ENCODE assay signal across 13 cellular contexts in the genomic region with DNA sequence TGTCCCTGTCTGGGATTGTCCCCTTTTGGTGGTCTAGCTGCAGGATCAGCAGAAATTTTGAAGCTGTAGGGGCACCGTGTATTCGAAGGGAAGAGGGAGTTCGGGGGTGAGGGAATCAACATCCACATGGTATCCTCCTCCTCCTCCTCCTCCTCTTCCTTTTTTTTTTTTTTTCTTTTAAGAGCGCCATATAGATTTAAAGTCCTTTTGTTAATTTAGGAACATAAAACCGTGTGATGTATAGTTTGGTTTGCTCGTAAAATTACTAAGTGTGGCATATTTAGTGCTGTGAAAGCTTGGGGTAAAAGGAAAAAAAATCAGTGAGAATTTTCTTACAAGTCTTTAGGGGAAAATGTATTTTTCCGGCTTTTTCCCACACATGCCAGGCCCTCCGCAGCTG. TPM values are rescaled to one million over a fixed set of nuclear protein-coding genes. Genes with fewer than 3 reads are reported as not detected.
DNase-seq lines count a peak whose midpoint lies in the region; ATAC-seq, FAIRE-seq and TF ChIP-seq lines count a peak whose summit lies in the region.
"Had no signal": no experiment of that assay in that cellular context is flagged by ENCODE, and none has a peak within 500 bp of the region (broad histone marks: within the 10 kb centered on the region; RNA-seq: fewer than 3 reads in every experiment).

No MANE protein-coding gene starts in this region.

- no peaks in the 10 kb centered on the region for H3K36me3 ChIP-seq in Peyer's patch

- TF ChIP-seq POLR2A in A549 (IDR thresholded peaks at IDR 0.05; ENCODE audit: low read length) (no peak), Peyer's patch (IDR thresholded peaks at IDR 0.05) (no peak)

- no peaks in the 10 kb centered on the region for H3K36me3 Mint-ChIP-seq in glutamatergic neuron (ENCODE audit: unreplicated experiment)
- peaks cover under 1% of the 10 kb centered on the region for H3K36me3 Mint-ChIP-seq in osteocyte (ENCODE audit: unreplicated experiment)

- 90% methylated on average over 8 of the region's 8 CpGs for WGBS in A549 (ENCODE audit: missing lambda C conversion rate)

- no peak for TF ChIP-seq EP300 in A549 (IDR thresholded peaks at IDR 0.05)

- H3K4me2 ChIP-seq in A549 = peak overlapping the region; percentile 45; the same call in 2 of the 3 replicates

- H3K4me1 Mint-ChIP-seq in glutamatergic neuron (ENCODE audit: low read depth, unreplicated experiment) = peaks cover 60% of the 10 kb centered on the region
- H3K4me1 Mint-ChIP-seq in osteocyte (ENCODE audit: unreplicated experiment) = peaks cover 67% of the 10 kb centered on the region

- DNase-seq in A549 (ENCODE audit: low read depth in 1 of 2, low spot score in 1 of 2) (no peak), Peyer's patch (no peak), glutamatergic neuron (no peak), osteocyte (ENCODE audit: extremely low spot score, unreplicated experiment) (no peak), occipital lobe (lab: John Stamatoyannopoulos, UW) (no peak), HK-2 (ENCODE audit: unreplicated experiment) (no peak), NCI-H774 (lab: John Stamatoyannopoulos, UW) (no peak)
- DNase-seq: activated naive CD8-positive, alpha-beta T cell treated with anti-CD3 and anti-CD28 coated beads, Interleukin-2, amount 10 ng/mL, durations not matched to agents 7 days and 5 days; T-helper 9 cell had no signal

- H3K4me1 ChIP-seq in A549 = peaks cover 27% of the 10 kb centered on the region
- H3K4me1 ChIP-seq in Peyer's patch = peaks cover 0 to 85% (median 5%) of the 10 kb centered on the region in 4 donors

- H3K4me3 ChIP-seq in A549 (no peak overlapping the region), Peyer's patch (no peak overlapping the region)
- H3K4me3 ChIP-seq: mucosa of descending colon had no signal

- H3K4me3 Mint-ChIP-seq in glutamatergic neuron (ENCODE audit: unreplicated experiment) (peak overlapping the region; percentile 85), osteocyte (ENCODE audit: unreplicated experiment) (no peak overlapping the region)
- H3K4me3 Mint-ChIP-seq: activated naive CD8-positive, alpha-beta T cell treated with anti-CD3 and anti-CD28 coated beads, Interleukin-2, amount 10 ng/mL, durations not matched to agents 7 days and 5 days had no signal

- ATAC-seq in A549 (no peak), HG03565 (IDR thresholded peaks at IDR 0.05; ENCODE audit: unreplicated experiment) (no peak)

- CTCF ChIA-PET in A549 (lab: Yijun Ruan, JAX) = interaction anchor here (0.6 to 7.1 kb wide), 36 partner anchors 9 to 1864 kb away, joined by 3 to 55 read pairs (median 7); a partner anchor contains a TSS

- TF ChIP-seq CTCF in A549 (IDR thresholded peaks at IDR 0.05) (no peak), Peyer's patch (IDR thresholded peaks at IDR 0.05) (no peak), glutamatergic neuron (IDR thresholded peaks at IDR 0.05; ENCODE audit: partially characterized antibody, unreplicated experiment) (no peak), osteocyte (IDR thresholded peaks at IDR 0.05) (no peak)

- H3K9me3 Mint-ChIP-seq in glutamatergic neuron (ENCODE audit: unreplicated experiment) (peaks cover 40% of the 10 kb centered on the region), osteocyte (ENCODE audit: unreplicated experiment) (no peaks in the 10 kb centered on the region)
- H3K9me3 Mint-ChIP-seq: activated naive CD8-positive, alpha-beta T cell treated with anti-CD3 and anti-CD28 coated beads, Interleukin-2, amount 10 ng/mL, durations not matched to agents 7 days and 5 days had no signal

- no peaks in the 10 kb centered on the region for H3K27me3 ChIP-seq in Peyer's patch

- POLR2A ChIA-PET in A549 (lab: Yijun Ruan, JAX) = interaction anchor here (0.7 to 0.9 kb wide), 3 partner anchors 9 to 50 kb away, joined by 3 to 6 read pairs (median 3); a partner anchor contains a TSS

- no peak for FAIRE-seq in A549 (lab: Jason Lieb, UNC)
- FAIRE-seq: GM18507, small intestine had no signal

- no peak for TF ChIP-seq RAD21 in A549 (conservative IDR thresholded peaks at IDR 0.05 in 1 of 2, IDR thresholded peaks at IDR 0.05 in 1 of 2)

- peaks cover 41% of the 10 kb centered on the region for H3K27me3 Mint-ChIP-seq in glutamatergic neuron (ENCODE audit: unreplicated experiment)
- no peaks in the 10 kb centered on the region for H3K27me3 Mint-ChIP-seq in osteocyte (ENCODE audit: unreplicated experiment)
- H3K27me3 Mint-ChIP-seq: activated naive CD8-positive, alpha-beta T cell treated with anti-CD3 and anti-CD28 coated beads, Interleukin-2, amount 10 ng/mL, durations not matched to agents 7 days and 5 days had no signal

- H3K27ac ChIP-seq in A549 = peak overlapping the region in 1 of 2 experiments; percentile 73; a peak in 3 of 6 replicates
- H3K27ac ChIP-seq in Peyer's patch = peak overlapping the region in 3 of 4 donors; percentile 17 to 82 (median 70)

- H3K27ac Mint-ChIP-seq in glutamatergic neuron (ENCODE audit: unreplicated experiment) (peak overlapping the region; percentile 96), osteocyte (ENCODE audit: unreplicated experiment) (peak overlapping the region; percentile 79)
- H3K27ac Mint-ChIP-seq: activated naive CD8-positive, alpha-beta T cell treated with anti-CD3 and anti-CD28 coated beads, Interleukin-2, amount 10 ng/mL, durations not matched to agents 7 days and 5 days had no signal

- H3K9me3 ChIP-seq in A549 = no peaks in the 10 kb centered on the region
- H3K9me3 ChIP-seq in Peyer's patch = no peaks in the 10 kb centered on the region
- H3K9me3 ChIP-seq: mucosa of descending colon had no signal

TF ChIP-seq in A549, 52 proteins besides CTCF, POLR2A, EP300 and RAD21:
- TF ChIP-seq NR3C1 (IDR thresholded peaks at IDR 0.05) (no peak), HEYL (CRISPR knock-in tag; IDR thresholded peaks at IDR 0.05) (no peak), MAZ (IDR thresholded peaks at IDR 0.05; ENCODE audit: borderline replicate concordance, low read depth, low read length) (no peak)

RNA-seq across cellular contexts. Expression of a gene that starts 50.1 kb away (rescaled TPM):
- polyA plus RNA-seq in A549 (2011; rRNA removed) (20.7 and 24.6 TPM in 2 replicates), A549 (2017; fragmentation: RNase III; extraction: RNeasy Plus Mini Kit Qiagen cat#74134 plus additional on column Dnase treatment) (24.3 to 30.3 TPM (median 24.3 TPM) in 3 replicates)
- 18.9 and 22.8 TPM in 2 replicates for polyA plus RNA-seq in A549 (2012; cell fraction: cytosol; rRNA removed)
- 49.8 and 64.0 TPM in 2 replicates for polyA plus RNA-seq in A549 (2012; cell fraction: nucleus; rRNA removed)
- 24.5 and 25.9 TPM in 2 replicates for polyA minus RNA-seq in A549 (2011; rRNA and poly(A)+ RNA removed)
- total RNA-seq in Peyer's patch (100 to 1,000 TPM in 3 of 4 donors, 10 to 100 TPM in 1; 79.7 to 196 (median 143) TPM), glutamatergic neuron (ENCODE audit: unreplicated experiment) (473 TPM), osteocyte (57.3 and 64.1 TPM in 2 replicates), occipital lobe (18.4 TPM)
